Comparison of ENCODE assay signal across 8 cellular contexts in genomic region chr1:51878616-51879336, GRCh38. TPM values are rescaled to one million over a fixed set of nuclear protein-coding genes. Genes with fewer than 3 reads are reported as not detected.
DNase-seq lines count a peak whose midpoint lies in the region; ATAC-seq and TF ChIP-seq lines count a peak whose summit lies in the region.

NRDC (minus strand) TSS chr1:51878727; CDS start chr1:51878615, 112 bp downstream.

- no peak within 1 kb of the TSS for H3K27ac Mint-ChIP-seq in activated CD4-positive, alpha-beta T cell treated with anti-CD3 and anti-CD28 coated beads, Interleukin-2, amount 10 ng/mL, durations not matched to agents 24 days and 14 days

- H3K27me3 Mint-ChIP-seq in activated CD4-positive, alpha-beta T cell treated with anti-CD3 and anti-CD28 coated beads, Interleukin-2, amount 10 ng/mL, durations not matched to agents 24 days and 14 days = peaks cover 8% of the 10 kb centered on the region

- intact Hi-C loops in activated CD4-positive, alpha-beta T cell treated with anti-CD3 and anti-CD28 coated beads, Interleukin-2, amount 10 ng/mL, durations not matched to agents 24 days and 14 days (cut with micrococcal nuclease) = loop anchor here (1.0 to 5.0 kb wide), 8 partner anchors 16 to 911 kb away; partner anchors contain the start of genes BTF3L4, EPS15 and OSBPL9

- H3K36me3 Mint-ChIP-seq in activated CD4-positive, alpha-beta T cell treated with anti-CD3 and anti-CD28 coated beads, Interleukin-2, amount 10 ng/mL, durations not matched to agents 24 days and 14 days (ENCODE audit: low read depth) = peaks cover 24% of the 10 kb centered on the region

- DNase-seq in C1 segment of cervical spinal cord (lab: John Stamatoyannopoulos, UW) (peak; percentile 91 to 100 (median 98)), NCI-H526 treated with DMSO at 0.1 percent for 48 hours (lab: John Stamatoyannopoulos, UW) (peak; percentile 99), coronary artery (ENCODE audit: low spot score) (peak; percentile 100)
- peak; percentile 100 for DNase-seq in activated CD4-positive, alpha-beta T cell treated with anti-CD3 and anti-CD28 coated beads, Interleukin-2, amount 10 ng/mL, durations not matched to agents 24 days and 14 days
- peak; percentile 97 to 99 for DNase-seq in stimulated activated CD4-positive, alpha-beta T cell treated with anti-CD3 and anti-CD28 coated beads, Interleukin-1b, Interleukin-23, amount 100 ng/mL, for 4 hours (ENCODE audit: low read depth in 2 of 2)

- H3K27ac ChIP-seq in coronary artery (peak within 1 kb of the TSS; percentile 92 to 100), layer of hippocampus (ENCODE audit: low read depth, low read length) (peak within 1 kb of the TSS; percentile 91)

- peaks cover 28% of the 10 kb centered on the region for H3K4me1 Mint-ChIP-seq in activated CD4-positive, alpha-beta T cell treated with anti-CD3 and anti-CD28 coated beads, Interleukin-2, amount 10 ng/mL, durations not matched to agents 24 days and 14 days

- no peak for TF ChIP-seq CTCF in coronary artery (IDR thresholded peaks at IDR 0.05)

- no peak within 1 kb of the TSS for H3K4me3 Mint-ChIP-seq in activated CD4-positive, alpha-beta T cell treated with anti-CD3 and anti-CD28 coated beads, Interleukin-2, amount 10 ng/mL, durations not matched to agents 24 days and 14 days

- peak within 1 kb of the TSS; percentile 100 for H3K4me3 ChIP-seq in coronary artery

- no peaks in the 10 kb centered on the region for H3K9me3 Mint-ChIP-seq in activated CD4-positive, alpha-beta T cell treated with anti-CD3 and anti-CD28 coated beads, Interleukin-2, amount 10 ng/mL, durations not matched to agents 24 days and 14 days

- ATAC-seq in GM19351 (IDR thresholded peaks at IDR 0.05; ENCODE audit: unreplicated experiment) (peak; percentile 94), HG03520 (IDR thresholded peaks at IDR 0.05; ENCODE audit: unreplicated experiment) (peak; percentile 91)

- no peaks in the 10 kb centered on the region for H3K27me3 ChIP-seq in layer of hippocampus (ENCODE audit: control insufficient read depth, insufficient read depth, low read length)

RNA-seq across cellular contexts. Expression of gene NRDC, which starts in this region (rescaled TPM):
- total RNA-seq in activated CD4-positive, alpha-beta T cell treated with anti-CD3 and anti-CD28 coated beads, Interleukin-2, amount 10 ng/mL, durations not matched to agents 24 days and 14 days = 170 and 175 TPM in 2 replicates

Comparison
In these comparisons a context has a peak if more than half of its experiments do, and no peak if none do; other contexts are left out.
1. Peak in every context shown above with its lines: DNase-seq, ATAC-seq, H3K4me3 ChIP-seq and H3K27ac ChIP-seq.